Comparison of ENCODE assay signal across 7 cellular contexts in the genomic region with DNA sequence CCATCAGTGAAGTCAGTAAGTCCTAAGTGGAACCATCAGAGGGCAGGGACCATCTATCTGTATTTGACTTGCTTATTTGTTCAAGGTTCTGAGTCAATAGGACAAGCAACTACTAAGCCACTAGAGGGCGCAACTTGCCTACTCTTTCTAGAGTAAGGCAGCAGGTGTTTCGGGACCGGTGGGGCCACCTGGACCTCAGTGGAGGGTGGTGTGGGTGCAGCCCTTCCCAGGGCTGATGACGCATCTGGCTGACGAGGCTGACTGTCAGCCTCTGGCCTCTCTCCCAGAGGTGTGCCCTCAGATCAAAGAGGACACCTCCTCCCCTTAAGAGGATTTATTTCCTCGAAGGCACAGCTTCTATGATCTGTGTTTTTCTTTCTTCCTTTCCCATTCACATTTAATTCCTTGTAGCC. TPM values are rescaled to one million over a fixed set of nuclear protein-coding genes. Genes with fewer than 3 reads are reported as not detected.
A peak's percentile ranks its signal among the peaks of the same experiment; 100 is the strongest.
DNase-seq lines count a peak whose midpoint lies in the region; ATAC-seq and TF ChIP-seq lines count a peak whose summit lies in the region.

No MANE protein-coding gene starts in this region.

- H3K9me3 ChIP-seq in body of pancreas, result no peaks in the 10 kb centered on the region

- peak; percentile 89 for DNase-seq in NCI-H2171 treated with DMSO at 0.1 percent for 48 hours (lab: John Stamatoyannopoulos, UW)
- DNase-seq in UCSD-AML1 (lab: John Stamatoyannopoulos, UW; ENCODE audit: unreplicated experiment), result peak; percentile 54
- peak; percentile 91 to 97 (median 96) for DNase-seq in body of pancreas
- DNase-seq in iPS DF 4.7 (ENCODE audit: extremely low read depth, low spot score), result peak; percentile 92
- peak; percentile 69 for DNase-seq in stimulated activated CD4-positive, alpha-beta T cell treated with anti-CD3 and anti-CD28 coated beads, Interleukin-12 subunit alpha, Interleukin-12 subunit beta, amount 100 ng/mL, for 4 hours

- no peak for TF ChIP-seq POLR2A in body of pancreas (IDR thresholded peaks at IDR 0.05)

- 0 to 4% methylated on average over 3 to 6 of the region's 6 CpGs for WGBS in body of pancreas, 2 donors

- H3K4me1 ChIP-seq in body of pancreas, result peaks cover 10% of the 10 kb centered on the region

- intact Hi-C loops in body of pancreas (cut with DNase I), result loop anchor here (5.0 kb wide), 1 partner anchor 191 kb away; no protein-coding TSS in a partner anchor

- peak overlapping the region in 3 of 4 donors; percentile 15 to 63 (median 53) for H3K27ac ChIP-seq in body of pancreas

- TF ChIP-seq CTCF in body of pancreas (IDR thresholded peaks at IDR 0.05), result peak; percentile 67 to 95 (median 92)

- H3K27me3 ChIP-seq in body of pancreas, result no peaks in the 10 kb centered on the region

- H3K4me3 ChIP-seq in body of pancreas, result no peak overlapping the region

- ATAC-seq in GM18517 (IDR thresholded peaks at IDR 0.05; ENCODE audit: unreplicated experiment) (peak; percentile 78), HG03097 (IDR thresholded peaks at IDR 0.05; ENCODE audit: low FRiP score, unreplicated experiment) (peak; percentile 77), body of pancreas (peak; percentile 97)

- no peaks in the 10 kb centered on the region for H3K36me3 ChIP-seq in body of pancreas (replicated peaks in 1 of 2; ENCODE audit: insufficient read depth in 1 of 2, low read depth in 2 of 2)

RNA-seq across cellular contexts. Expression of a gene that starts 6.6 kb away (rescaled TPM):
- total RNA-seq in body of pancreas, result 1 to 10 TPM in 1 of 2 donors, under 1 TPM in 1; 0.52 to 1.3 TPM

RNA-seq across cellular contexts. Expression of a gene that starts 15.1 kb away (rescaled TPM):
- total RNA-seq in body of pancreas, result 10 to 100 TPM in 1 of 2 donors, 1 to 10 TPM in 1; 4.6 to 15.3 TPM
